Comparison of ENCODE assay signal across 11 cellular contexts in genomic region chr12:119598159-119598558, GRCh38. TPM values are rescaled to one million over a fixed set of nuclear protein-coding genes. Genes with fewer than 3 reads are reported as not detected.
"Had no signal": no experiment of that assay in that cellular context is flagged by ENCODE, and none has a peak within 500 bp of the region (broad histone marks: within the 10 kb centered on the region; RNA-seq: fewer than 3 reads in every experiment).

No MANE protein-coding gene starts in this region.

- H3K27ac ChIP-seq: GM23248 had no signal

- H3K4me3 ChIP-seq: GM23248, GM23338, HAP-1 had no signal

- H3K9me3 ChIP-seq: HAP-1 had no signal

- ATAC-seq: GM23338, HCT116 had no signal

- H3K36me3 ChIP-seq: HAP-1 had no signal

- DNase-seq: GM23248, GOT3, H7, H9, HCEC 1CT, HFFc6 had no signal

- H2AFZ ChIP-seq: GM23248, GM23338 had no signal

- H3K4me1 ChIP-seq: HAP-1 had no signal

- FAIRE-seq: H1, H54 had no signal

- H3K9ac ChIP-seq: GM23248 had no signal

- H3K4me2 ChIP-seq: GM23338 had no signal

RNA-seq across cellular contexts. Expression of gene TMEM233, which starts 4.6 kb away (rescaled TPM):
- total RNA-seq: GM23248, H7, H9, HFFc6 had no signal
